Comparison of ENCODE assay signal across 1 cellular context in genomic region chr13:24218320-24218719, GRCh38.
TF ChIP-seq lines count a peak whose summit lies in the region.

No MANE protein-coding gene starts in this region.

TF ChIP-seq in HepG2, 621 proteins besides CTCF, POLR2A, EP300 and RAD21 (continued from another document):
- TF ChIP-seq CBX2 (IDR thresholded peaks at IDR 0.05; ENCODE audit: low read depth, low read length) (no peak), CBX2 (CRISPR knock-in tag; IDR thresholded peaks at IDR 0.05; ENCODE audit: low read depth) (no peak), YY1 (IDR thresholded peaks at IDR 0.05; ENCODE audit: insufficient read depth, insufficient replicate concordance, low read depth, low read length) (no peak)
